1 cellular context compared by ENCODE assay signal in the genomic region with DNA sequence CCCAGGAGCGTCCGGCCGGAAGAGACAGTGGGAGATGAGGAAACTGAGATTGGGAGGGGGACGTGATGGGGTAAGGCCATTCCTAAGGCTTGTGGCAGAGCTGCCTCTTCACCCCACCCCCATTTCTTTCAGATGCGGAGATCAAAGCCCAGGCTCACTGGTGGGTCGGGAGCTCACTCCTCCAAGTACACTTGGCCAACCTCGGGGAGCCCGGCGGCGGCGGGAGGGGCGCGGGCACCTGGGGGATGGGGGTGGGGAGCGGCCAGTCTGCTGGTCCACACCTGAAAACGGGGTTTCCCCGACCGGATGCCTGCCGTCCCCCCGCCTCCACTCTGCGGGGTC.
TF ChIP-seq lines count a peak whose summit lies in the region.

No MANE protein-coding gene starts in this region.

TF ChIP-seq in SK-N-SH, 30 proteins besides CTCF, POLR2A, EP300 and RAD21 (continued from another document):
- TF ChIP-seq, protein P1, sequence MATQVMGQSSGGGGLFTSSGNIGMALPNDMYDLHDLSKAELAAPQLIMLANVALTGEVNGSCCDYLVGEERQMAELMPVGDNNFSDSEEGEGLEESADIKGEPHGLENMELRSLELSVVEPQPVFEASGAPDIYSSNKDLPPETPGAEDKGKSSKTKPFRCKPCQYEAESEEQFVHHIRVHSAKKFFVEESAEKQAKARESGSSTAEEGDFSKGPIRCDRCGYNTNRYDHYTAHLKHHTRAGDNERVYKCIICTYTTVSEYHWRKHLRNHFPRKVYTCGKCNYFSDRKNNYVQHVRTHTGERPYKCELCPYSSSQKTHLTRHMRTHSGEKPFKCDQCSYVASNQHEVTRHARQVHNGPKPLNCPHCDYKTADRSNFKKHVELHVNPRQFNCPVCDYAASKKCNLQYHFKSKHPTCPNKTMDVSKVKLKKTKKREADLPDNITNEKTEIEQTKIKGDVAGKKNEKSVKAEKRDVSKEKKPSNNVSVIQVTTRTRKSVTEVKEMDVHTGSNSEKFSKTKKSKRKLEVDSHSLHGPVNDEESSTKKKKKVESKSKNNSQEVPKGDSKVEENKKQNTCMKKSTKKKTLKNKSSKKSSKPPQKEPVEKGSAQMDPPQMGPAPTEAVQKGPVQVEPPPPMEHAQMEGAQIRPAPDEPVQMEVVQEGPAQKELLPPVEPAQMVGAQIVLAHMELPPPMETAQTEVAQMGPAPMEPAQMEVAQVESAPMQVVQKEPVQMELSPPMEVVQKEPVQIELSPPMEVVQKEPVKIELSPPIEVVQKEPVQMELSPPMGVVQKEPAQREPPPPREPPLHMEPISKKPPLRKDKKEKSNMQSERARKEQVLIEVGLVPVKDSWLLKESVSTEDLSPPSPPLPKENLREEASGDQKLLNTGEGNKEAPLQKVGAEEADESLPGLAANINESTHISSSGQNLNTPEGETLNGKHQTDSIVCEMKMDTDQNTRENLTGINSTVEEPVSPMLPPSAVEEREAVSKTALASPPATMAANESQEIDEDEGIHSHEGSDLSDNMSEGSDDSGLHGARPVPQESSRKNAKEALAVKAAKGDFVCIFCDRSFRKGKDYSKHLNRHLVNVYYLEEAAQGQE (IDR thresholded peaks at IDR 0.05; ENCODE audit: low read depth, low read length): no peak
- TF ChIP-seq FOXM1 (IDR thresholded peaks at IDR 0.05; ENCODE audit: low read depth) (no peak), FOSL2 (IDR thresholded peaks at IDR 0.05; ENCODE audit: borderline replicate concordance, low read depth) (no peak), GATA2 (CRISPR knock-in tag; IDR thresholded peaks at IDR 0.05) (no peak), NFIC (IDR thresholded peaks at IDR 0.05; ENCODE audit: borderline replicate concordance) (no peak), RXRA (IDR thresholded peaks at IDR 0.05; ENCODE audit: borderline replicate concordance, low read depth) (no peak), TAF1 (IDR thresholded peaks at IDR 0.05; ENCODE audit: borderline replicate concordance, low read depth, low read length) (no peak), TCF12 (IDR thresholded peaks at IDR 0.05) (no peak)
- TF ChIP-seq, protein P2, sequence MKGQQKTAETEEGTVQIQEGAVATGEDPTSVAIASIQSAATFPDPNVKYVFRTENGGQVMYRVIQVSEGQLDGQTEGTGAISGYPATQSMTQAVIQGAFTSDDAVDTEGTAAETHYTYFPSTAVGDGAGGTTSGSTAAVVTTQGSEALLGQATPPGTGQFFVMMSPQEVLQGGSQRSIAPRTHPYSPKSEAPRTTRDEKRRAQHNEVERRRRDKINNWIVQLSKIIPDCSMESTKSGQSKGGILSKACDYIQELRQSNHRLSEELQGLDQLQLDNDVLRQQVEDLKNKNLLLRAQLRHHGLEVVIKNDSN (IDR thresholded peaks at IDR 0.05; ENCODE audit: borderline replicate concordance, low read depth): no peak
- TF ChIP-seq, protein P3, sequence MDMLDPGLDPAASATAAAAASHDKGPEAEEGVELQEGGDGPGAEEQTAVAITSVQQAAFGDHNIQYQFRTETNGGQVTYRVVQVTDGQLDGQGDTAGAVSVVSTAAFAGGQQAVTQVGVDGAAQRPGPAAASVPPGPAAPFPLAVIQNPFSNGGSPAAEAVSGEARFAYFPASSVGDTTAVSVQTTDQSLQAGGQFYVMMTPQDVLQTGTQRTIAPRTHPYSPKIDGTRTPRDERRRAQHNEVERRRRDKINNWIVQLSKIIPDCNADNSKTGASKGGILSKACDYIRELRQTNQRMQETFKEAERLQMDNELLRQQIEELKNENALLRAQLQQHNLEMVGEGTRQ (IDR thresholded peaks at IDR 0.05; ENCODE audit: borderline replicate concordance, low read depth, low read length): no peak
